ENCODE assay signal across 27 cellular contexts in the genomic region with DNA sequence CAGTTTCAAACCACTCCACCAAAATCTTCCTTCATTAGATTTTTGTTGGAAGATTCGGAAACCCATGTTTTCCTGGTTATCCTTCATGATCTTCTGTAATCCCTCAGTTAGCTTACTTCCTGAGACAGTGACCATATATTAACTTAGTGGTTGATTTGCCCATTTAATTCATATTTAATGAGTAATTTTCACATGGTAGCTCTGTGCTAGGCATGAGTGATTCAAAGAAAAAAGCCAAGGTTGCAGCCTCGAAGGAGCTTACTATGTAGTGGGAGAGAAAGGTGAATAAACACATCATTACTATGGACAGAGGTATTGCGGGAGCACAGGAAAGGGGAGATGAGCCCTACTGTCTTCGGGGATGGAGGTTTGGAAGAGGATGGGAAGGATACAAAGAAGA.
"Had no signal": no experiment of that assay in that cellular context is flagged by ENCODE, and none has a peak within 500 bp of the region (broad histone marks: within the 10 kb centered on the region; RNA-seq: fewer than 3 reads in every experiment).

No MANE protein-coding gene starts in this region.

- H3K36me3 Mint-ChIP-seq: activated CD8-positive, alpha-beta memory T cell treated with anti-CD3 and anti-CD28 coated beads, Interleukin-2, amount 10 ng/mL, durations not matched to agents 7 days and 5 days; activated naive CD4-positive, alpha-beta T cell treated with anti-CD3 and anti-CD28 coated beads, Interleukin-2, amount 50 U/mL, for 24 hours; T-cell had no signal

- H3K4me1 Mint-ChIP-seq: activated CD4-positive, alpha-beta T cell treated with anti-CD3 and anti-CD28 coated beads, Interleukin-2, amount 10 ng/mL, durations not matched to agents 24 days and 14 days; activated CD8-positive, alpha-beta memory T cell treated with anti-CD3 and anti-CD28 coated beads, Interleukin-2, amount 10 ng/mL, durations not matched to agents 7 days and 5 days; activated naive CD4-positive, alpha-beta T cell treated with anti-CD3 and anti-CD28 coated beads, Interleukin-2, amount 50 U/mL, for 24 hours; T-cell had no signal

- ATAC-seq: activated CD8-positive, alpha-beta memory T cell treated with anti-CD3 and anti-CD28 coated beads, Interleukin-2, amount 10 ng/mL, durations not matched to agents 7 days and 5 days; Right ventricle myocardium inferior; T-cell had no signal

- H3K27ac Mint-ChIP-seq: activated CD4-positive, alpha-beta T cell treated with anti-CD3 and anti-CD28 coated beads, Interleukin-2, amount 10 ng/mL, durations not matched to agents 24 days and 14 days; activated CD8-positive, alpha-beta memory T cell treated with anti-CD3 and anti-CD28 coated beads, Interleukin-2, amount 10 ng/mL, durations not matched to agents 7 days and 5 days; activated naive CD4-positive, alpha-beta T cell treated with anti-CD3 and anti-CD28 coated beads, Interleukin-2, amount 50 U/mL, for 24 hours; activated T-cell treated with anti-CD3 and anti-CD28 coated beads, Interleukin-2, amount 50 U/mL, for 24 hours; activated T-helper 1 cell treated with anti-CD3 and anti-CD28 coated beads, Interleukin-12 subunit alpha, Interleukin-12 subunit beta, Interleukin-2, Interleukin-4 antibody, amounts not matched to agents 30 ng/mL and 10 ng/mL and 1 ng/mL, durations not matched to agents 14 hours and 24 hours and 36 hours; T-cell had no signal

- H3K9me3 ChIP-seq: breast epithelium had no signal

- H3K4me1 ChIP-seq: breast epithelium had no signal

- H3K9me3 Mint-ChIP-seq: activated CD4-positive, alpha-beta T cell treated with anti-CD3 and anti-CD28 coated beads, Interleukin-2, amount 10 ng/mL, durations not matched to agents 24 days and 14 days; activated naive CD4-positive, alpha-beta T cell treated with anti-CD3 and anti-CD28 coated beads, Interleukin-2, amount 50 U/mL, for 24 hours; activated T-cell treated with anti-CD3 and anti-CD28 coated beads, Interleukin-2, amount 50 U/mL, for 24 hours; activated T-helper 1 cell treated with anti-CD3 and anti-CD28 coated beads, Interleukin-12 subunit alpha, Interleukin-12 subunit beta, Interleukin-2, Interleukin-4 antibody, amounts not matched to agents 30 ng/mL and 10 ng/mL and 1 ng/mL, durations not matched to agents 14 hours and 24 hours and 36 hours had no signal

- H3K27me3 ChIP-seq: breast epithelium had no signal

- H3K27me3 Mint-ChIP-seq: activated CD4-positive, alpha-beta T cell treated with anti-CD3 and anti-CD28 coated beads, Interleukin-2, amount 10 ng/mL, durations not matched to agents 24 days and 14 days; activated CD8-positive, alpha-beta memory T cell treated with anti-CD3 and anti-CD28 coated beads, Interleukin-2, amount 10 ng/mL, durations not matched to agents 7 days and 5 days had no signal

- DNase-seq: activated CD4-positive, alpha-beta T cell treated with anti-CD3 and anti-CD28 coated beads, Interleukin-2, amount 10 ng/mL, durations not matched to agents 24 days and 14 days; activated CD4-positive, alpha-beta T cell treated with anti-CD3 and anti-CD28 coated beads, Interleukin-2, amount 50 U/mL, for 48 hours; activated CD8-positive, alpha-beta memory T cell treated with anti-CD3 and anti-CD28 coated beads, Interleukin-2, amount 10 ng/mL, durations not matched to agents 7 days and 5 days; activated effector memory CD4-positive, alpha-beta T cell treated with Interleukin-2 at 50 U/mL for 16 hours; activated naive CD4-positive, alpha-beta T cell; activated T-cell treated with anti-CD3 and anti-CD28 coated beads, Interleukin-2, amount 50 U/mL, for 24 hours; aorta; caudate nucleus; MM.1S; NCI-H1105; NCI-H1436; NCI-H1694 treated with DMSO at 0.1 percent for 48 hours; NCI-H2029 treated with DMSO at 0.1 percent for 48 hours; NCI-H345; NCI-H510A; NCI-H526 treated with DMSO at 0.1 percent for 48 hours; NCI-H82; NK-92 treated with Interleukin-12 subunit alpha and Interleukin-12 subunit beta, amount 100 ng/mL, for 24 hours; RPMI8226; T-cell; T-helper 2 cell; T1000 had no signal

- H3K4me3 ChIP-seq: breast epithelium, SK-N-MC had no signal

- H3K36me3 ChIP-seq: breast epithelium had no signal

- H3K4me3 Mint-ChIP-seq: activated CD4-positive, alpha-beta T cell treated with anti-CD3 and anti-CD28 coated beads, Interleukin-2, amount 10 ng/mL, durations not matched to agents 24 days and 14 days; activated CD8-positive, alpha-beta memory T cell treated with anti-CD3 and anti-CD28 coated beads, Interleukin-2, amount 10 ng/mL, durations not matched to agents 7 days and 5 days; activated naive CD4-positive, alpha-beta T cell treated with anti-CD3 and anti-CD28 coated beads, Interleukin-2, amount 50 U/mL, for 24 hours; activated T-cell treated with anti-CD3 and anti-CD28 coated beads, Interleukin-2, amount 50 U/mL, for 24 hours; activated T-helper 1 cell treated with anti-CD3 and anti-CD28 coated beads, Interleukin-12 subunit alpha, Interleukin-12 subunit beta, Interleukin-2, Interleukin-4 antibody, amounts not matched to agents 30 ng/mL and 10 ng/mL and 1 ng/mL, durations not matched to agents 14 hours and 24 hours and 36 hours; T-cell had no signal

- H3K27ac ChIP-seq: breast epithelium, SK-N-MC had no signal
